In genomic region chr6:7165002-7165735, GRCh38 we compare ENCODE assay signal across 1 cellular context.
TF ChIP-seq lines count a peak whose summit lies in the region.

No MANE protein-coding gene starts in this region.

TF ChIP-seq in K562, 482 proteins besides CTCF, POLR2A, EP300 and RAD21 (continued from another document and continues in another):
- no peak for TF ChIP-seq HOMEZ (CRISPR knock-in tag; IDR thresholded peaks at IDR 0.05)
- peak; percentile 27; the same call in 1 of the 2 replicates for TF ChIP-seq PHF8 (IDR thresholded peaks at IDR 0.05; ENCODE audit: borderline replicate concordance, low read length)
- TF ChIP-seq CGGBP1 (CRISPR knock-in tag; IDR thresholded peaks at IDR 0.05): no peak
- peak; percentile 99 for TF ChIP-seq HDAC2 (IDR thresholded peaks at IDR 0.05)
- no peak for TF ChIP-seq RFX5 (IDR thresholded peaks at IDR 0.05; ENCODE audit: low read depth, low read length)
- TF ChIP-seq NKRF (IDR thresholded peaks at IDR 0.05; ENCODE audit: borderline replicate concordance): 0 out of 2 replicates have a peak, but pooled peaks have one; percentile 18
- peak; percentile 15; the same call in 1 of the 2 replicates for TF ChIP-seq ZNF431 (CRISPR knock-in tag; IDR thresholded peaks at IDR 0.05)
- no peak for TF ChIP-seq DIDO1 (tag; IDR thresholded peaks at IDR 0.05; ENCODE audit: low read depth)
- peak; percentile 71 for TF ChIP-seq PYGO2 (tag; IDR thresholded peaks at IDR 0.05)
- TF ChIP-seq THRAP3 (IDR thresholded peaks at IDR 0.05; ENCODE audit: borderline replicate concordance): peak; percentile 53; the same call in 1 of the 2 replicates
- peak; percentile 81; the same call in 1 of the 2 replicates for TF ChIP-seq FOXJ2 (tag; IDR thresholded peaks at IDR 0.05)
- TF ChIP-seq ZNF740 (CRISPR knock-in tag; IDR thresholded peaks at IDR 0.05): no peak
- TF ChIP-seq ZNF740 (tag; IDR thresholded peaks at IDR 0.05): peak in 1 of 2 experiments; percentile 24; a peak in 1 of 4 replicates
- peak; percentile 94 for TF ChIP-seq HSF4 (CRISPR knock-in tag; IDR thresholded peaks at IDR 0.05; ENCODE audit: borderline replicate concordance)
- 0 out of 2 replicates have a peak, but pooled peaks have one; percentile 9 for TF ChIP-seq THRB (CRISPR knock-in tag; conservative IDR thresholded peaks at IDR 0.05)
- TF ChIP-seq HMG20A (CRISPR knock-in tag; conservative IDR thresholded peaks at IDR 0.05): peak; percentile 65; the same call in 1 of the 2 replicates
- peak; percentile 5; the same call in 1 of the 2 replicates for TF ChIP-seq DEAF1 (CRISPR knock-in tag; IDR thresholded peaks at IDR 0.05)
- TF ChIP-seq HOXB6 (CRISPR knock-in tag; IDR thresholded peaks at IDR 0.05; ENCODE audit: borderline replicate concordance): no peak
- TF ChIP-seq HMBOX1 (IDR thresholded peaks at IDR 0.05): peak; percentile 91
- TF ChIP-seq TGIF2 (CRISPR knock-in tag; IDR thresholded peaks at IDR 0.05): no peak
- TF ChIP-seq TAF7 (tag; IDR thresholded peaks at IDR 0.05): 0 out of 2 replicates have a peak, but pooled peaks have one; percentile 10
- TF ChIP-seq CBFB (CRISPR knock-in tag; IDR thresholded peaks at IDR 0.05): peak; percentile 77
- peak; percentile 90 for TF ChIP-seq TCF7 (IDR thresholded peaks at IDR 0.05; ENCODE audit: borderline replicate concordance)
- peak; percentile 16 for TF ChIP-seq CCNT2 (IDR thresholded peaks at IDR 0.05; ENCODE audit: borderline replicate concordance, extremely low read depth, insufficient read length, low read depth, low read length)
- TF ChIP-seq ELF4 (CRISPR knock-in tag; IDR thresholded peaks at IDR 0.05): peak; percentile 93
- TF ChIP-seq TCFL5 (CRISPR knock-in tag; conservative IDR thresholded peaks at IDR 0.05): peak; percentile 78; the same call in 1 of the 2 replicates
- TF ChIP-seq RBFOX2 (IDR thresholded peaks at IDR 0.05; ENCODE audit: low read depth, low read length): peak; percentile 29; the same call in 1 of the 2 replicates
- TF ChIP-seq ZNF584 (CRISPR knock-in tag; IDR thresholded peaks at IDR 0.05; ENCODE audit: low read depth): peak; percentile 97
- TF ChIP-seq MAFG (tag; conservative IDR thresholded peaks at IDR 0.05): no peak; the same call in 1 of the 2 replicates
- TF ChIP-seq DPF2 (IDR thresholded peaks at IDR 0.05): peak; percentile 98
- no peak for TF ChIP-seq ZNF316 (IDR thresholded peaks at IDR 0.05)
- TF ChIP-seq OTX1 (CRISPR knock-in tag; IDR thresholded peaks at IDR 0.05): peak; percentile 82
- TF ChIP-seq STAT5A (IDR thresholded peaks at IDR 0.05; ENCODE audit: borderline replicate concordance, low read length): peak; percentile 93
- no peak for TF ChIP-seq ZNF586 (CRISPR knock-in tag; conservative IDR thresholded peaks at IDR 0.05)
- no peak for TF ChIP-seq IRF1 (CRISPR knock-in tag; IDR thresholded peaks at IDR 0.05; ENCODE audit: borderline replicate concordance)
- no peak for TF ChIP-seq WHSC1 (IDR thresholded peaks at IDR 0.05; ENCODE audit: low read length)
- no peak for TF ChIP-seq RFX7 (CRISPR knock-in tag; IDR thresholded peaks at IDR 0.05)
- peak; percentile 24; the same call in 1 of the 2 replicates for TF ChIP-seq NR2C2 (CRISPR knock-in tag; IDR thresholded peaks at IDR 0.05)
- TF ChIP-seq NR2C2 (tag; IDR thresholded peaks at IDR 0.05): peak; percentile 72
- peak; percentile 100 for TF ChIP-seq KDM1A (IDR thresholded peaks at IDR 0.05)
- peak in 1 of 3 experiments; percentile 81; a peak in 2 of 6 replicates for TF ChIP-seq ZBTB11 (CRISPR knock-in tag; IDR thresholded peaks at IDR 0.05)
- peak; percentile 70; the same call in 1 of the 2 replicates for TF ChIP-seq RNF219 (CRISPR knock-in tag; IDR thresholded peaks at IDR 0.05)
- peak; percentile 97 for TF ChIP-seq ZNF644 (tag; IDR thresholded peaks at IDR 0.05; ENCODE audit: low read depth)
- TF ChIP-seq ETS1 (conservative IDR thresholded peaks at IDR 0.05; ENCODE audit: control insufficient read depth, low read depth, low read length): peak; percentile 77; the same call in 1 of the 2 replicates
- TF ChIP-seq RAD51 (IDR thresholded peaks at IDR 0.05; ENCODE audit: borderline replicate concordance, low read depth): peak; percentile 39; the same call in 1 of the 2 replicates
- TF ChIP-seq NR1H2 (CRISPR knock-in tag; IDR thresholded peaks at IDR 0.05): 0 out of 2 replicates have a peak, but pooled peaks have one; percentile 29
